ENCODE assay signal across 1 cellular context in genomic region chr19:51065221-51065960, GRCh38.
TF ChIP-seq lines count a peak whose summit lies in the region.

No MANE protein-coding gene starts in this region.

TF ChIP-seq in WTC11, 78 proteins besides CTCF, POLR2A, EP300 and RAD21 (continued from another document):
- TF ChIP-seq, protein P1, sequence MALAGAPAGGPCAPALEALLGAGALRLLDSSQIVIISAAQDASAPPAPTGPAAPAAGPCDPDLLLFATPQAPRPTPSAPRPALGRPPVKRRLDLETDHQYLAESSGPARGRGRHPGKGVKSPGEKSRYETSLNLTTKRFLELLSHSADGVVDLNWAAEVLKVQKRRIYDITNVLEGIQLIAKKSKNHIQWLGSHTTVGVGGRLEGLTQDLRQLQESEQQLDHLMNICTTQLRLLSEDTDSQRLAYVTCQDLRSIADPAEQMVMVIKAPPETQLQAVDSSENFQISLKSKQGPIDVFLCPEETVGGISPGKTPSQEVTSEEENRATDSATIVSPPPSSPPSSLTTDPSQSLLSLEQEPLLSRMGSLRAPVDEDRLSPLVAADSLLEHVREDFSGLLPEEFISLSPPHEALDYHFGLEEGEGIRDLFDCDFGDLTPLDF (CRISPR knock-in tag; IDR thresholded peaks at IDR 0.05), result no peak
- TF ChIP-seq, protein P2, sequence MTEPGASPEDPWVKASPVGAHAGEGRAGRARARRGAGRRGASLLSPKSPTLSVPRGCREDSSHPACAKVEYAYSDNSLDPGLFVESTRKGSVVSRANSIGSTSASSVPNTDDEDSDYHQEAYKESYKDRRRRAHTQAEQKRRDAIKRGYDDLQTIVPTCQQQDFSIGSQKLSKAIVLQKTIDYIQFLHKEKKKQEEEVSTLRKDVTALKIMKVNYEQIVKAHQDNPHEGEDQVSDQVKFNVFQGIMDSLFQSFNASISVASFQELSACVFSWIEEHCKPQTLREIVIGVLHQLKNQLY (CRISPR knock-in tag; IDR thresholded peaks at IDR 0.05), result no peak
